19 cellular contexts compared by ENCODE assay signal in genomic region chr2:127917916-127918315, GRCh38. TPM values are rescaled to one million over a fixed set of nuclear protein-coding genes. Genes with fewer than 3 reads are reported as not detected.
DNase-seq lines count a peak whose midpoint lies in the region; ATAC-seq, FAIRE-seq and TF ChIP-seq lines count a peak whose summit lies in the region.
"Had no signal": no experiment of that assay in that cellular context is flagged by ENCODE, and none has a peak within 500 bp of the region (broad histone marks: within the 10 kb centered on the region; RNA-seq: fewer than 3 reads in every experiment).

No MANE protein-coding gene starts in this region.

- H3K36me3 ChIP-seq in astrocyte (ENCODE audit: insufficient read depth, low read length), result no peaks in the 10 kb centered on the region
- no peaks in the 10 kb centered on the region for H3K36me3 ChIP-seq in testis (ENCODE audit: low read depth, missing control alignments)

- no peaks in the 10 kb centered on the region for H3K9me3 Mint-ChIP-seq in astrocyte (ENCODE audit: unreplicated experiment)
- H3K9me3 Mint-ChIP-seq: CD14-positive monocyte had no signal

- H2AFZ ChIP-seq in astrocyte (ENCODE audit: low read depth, low read length), result no peak overlapping the region

- no peak for FAIRE-seq in astrocyte (lab: Jason Lieb, UNC)
- FAIRE-seq: GM12878 had no signal

- no peak for TF ChIP-seq POLR2A in testis (IDR thresholded peaks at IDR 0.05)

- no peak overlapping the region for H3K9ac ChIP-seq in astrocyte (ENCODE audit: low read length)

- TF ChIP-seq CTCF in astrocyte (IDR thresholded peaks at IDR 0.05; ENCODE audit: insufficient read depth, low read depth, low read length) (no peak), fibroblast of pulmonary artery (IDR thresholded peaks at IDR 0.05; ENCODE audit: low read length, missing control alignments) (no peak), testis (IDR thresholded peaks at IDR 0.05) (no peak)

- H3K27ac Mint-ChIP-seq in astrocyte (ENCODE audit: unreplicated experiment), result no peak overlapping the region
- H3K27ac Mint-ChIP-seq: CD14-positive monocyte had no signal

- DNase-seq in HCEC 1CT, result peak; percentile 2
- peak; percentile 5 for DNase-seq in astrocyte (ENCODE audit: low read depth)
- peak; percentile 13 for DNase-seq in fibroblast of pulmonary artery (ENCODE audit: low read depth)
- DNase-seq in testis, result peak; percentile 44
- no peak for DNase-seq in pons (ENCODE audit: low spot score)
- DNase-seq: DMS79 treated with DMSO at 0.1 percent for 48 hours; GF-D8; GOT3; Karpas-422; NCI-H1092 treated with DMSO at 0.1 percent for 48 hours; NCI-H146; NCI-H2081; NK-92 treated with Interleukin-12 subunit alpha and Interleukin-12 subunit beta, amount 100 ng/mL, for 24 hours; Right ventricle myocardium superior; SW 1271 had no signal

- H3K27ac ChIP-seq in astrocyte (ENCODE audit: low read depth, low read length) (no peak overlapping the region), testis (no peak overlapping the region)

- H3K79me2 ChIP-seq in astrocyte (ENCODE audit: insufficient read depth, low read length), result no peaks in the 10 kb centered on the region

- H3K27me3 Mint-ChIP-seq in astrocyte (ENCODE audit: low read depth, unreplicated experiment), result no peaks in the 10 kb centered on the region

- H3K4me1 ChIP-seq in astrocyte (ENCODE audit: insufficient read depth, low read length) (no peaks in the 10 kb centered on the region), testis (peaks cover 4% of the 10 kb centered on the region)

- 72 to 89% methylated on average over 4 of the region's 4 CpGs for WGBS in testis, 2 donors

- H3K36me3 Mint-ChIP-seq in astrocyte (ENCODE audit: low read depth, unreplicated experiment), result no peaks in the 10 kb centered on the region
- H3K36me3 Mint-ChIP-seq: CD14-positive monocyte had no signal

- H3K27me3 ChIP-seq in astrocyte (ENCODE audit: insufficient read depth, low read length) (no peaks in the 10 kb centered on the region), testis (no peaks in the 10 kb centered on the region)

- H3K4me3 Mint-ChIP-seq in astrocyte (ENCODE audit: unreplicated experiment), result no peak overlapping the region
- H3K4me3 Mint-ChIP-seq: CD14-positive monocyte had no signal

- no peak overlapping the region for H3K4me3 ChIP-seq in astrocyte (ENCODE audit: insufficient read depth, low read depth, low read length)
- no peak overlapping the region for H3K4me3 ChIP-seq in fibroblast of pulmonary artery (replicated peaks; ENCODE audit: low read depth, low read length)
- no peak overlapping the region for H3K4me3 ChIP-seq in testis
- H3K4me3 ChIP-seq: GM12878 had no signal

- no peaks in the 10 kb centered on the region for H4K20me1 ChIP-seq in astrocyte (ENCODE audit: insufficient read depth, low read length)

- ATAC-seq in esophagus mucosa (no peak), HG03139 (IDR thresholded peaks at IDR 0.05; ENCODE audit: unreplicated experiment) (no peak)
- ATAC-seq: GM12878 had no signal

- intact Hi-C loops in testis (cut with DNase I; ENCODE audit: low total_unique reads), result no loop called here

- H3K4me1 Mint-ChIP-seq in astrocyte (ENCODE audit: low read depth, unreplicated experiment), result no peaks in the 10 kb centered on the region
- H3K4me1 Mint-ChIP-seq: CD14-positive monocyte had no signal

- H3K9me3 ChIP-seq in astrocyte (ENCODE audit: insufficient read depth, low read depth, low read length) (no peaks in the 10 kb centered on the region), testis (no peaks in the 10 kb centered on the region)

- no peak overlapping the region for H3K4me2 ChIP-seq in astrocyte (ENCODE audit: low read length)

RNA-seq across cellular contexts. Expression of gene AMMECR1L, which starts 32.2 kb away (rescaled TPM):
- 30.5 and 32.2 TPM in 2 replicates for total RNA-seq in astrocyte
- total RNA-seq in testis, result 10 to 100 TPM; 34.1 to 35.8 TPM
- 31.5 TPM for polyA plus RNA-seq in testis (ENCODE audit: insufficient read depth, low read depth, low replicate concordance)
- 8.5 TPM for total RNA-seq in esophagus mucosa

RNA-seq across cellular contexts. Expression of gene POLR2D, which starts 60.0 kb away (rescaled TPM):
- total RNA-seq in astrocyte (35.8 and 37.7 TPM in 2 replicates), testis (10 to 100 TPM; 49.1 to 75.4 TPM), esophagus mucosa (17.3 TPM)
- polyA plus RNA-seq in testis (ENCODE audit: insufficient read depth, low read depth, low replicate concordance), result 160 TPM
